In the genomic region with DNA sequence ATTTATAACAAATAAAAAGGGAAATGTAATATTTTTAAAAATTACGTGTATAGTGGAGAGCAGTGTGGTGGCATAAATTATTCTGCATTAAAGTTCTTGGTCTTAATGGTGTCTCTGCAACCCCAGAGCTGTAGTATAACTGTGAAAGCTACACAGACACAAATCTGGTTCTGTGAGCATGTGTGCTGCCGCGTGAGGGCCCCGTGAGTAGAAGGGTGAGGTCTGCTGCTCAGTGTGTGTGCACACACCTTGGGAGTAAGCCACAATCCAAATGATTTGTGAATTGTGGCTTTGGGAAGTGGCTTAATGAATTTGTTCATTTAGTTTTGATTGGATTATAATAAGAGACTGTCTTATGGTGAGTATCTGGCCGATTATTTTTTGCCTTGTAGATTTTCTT, we compare ENCODE assay signal across 21 cellular contexts. TPM values are rescaled to one million over a fixed set of nuclear protein-coding genes. Genes with fewer than 3 reads are reported as not detected.
DNase-seq lines count a peak whose midpoint lies in the region; ATAC-seq lines count a peak whose summit lies in the region.
"Had no signal": no experiment of that assay in that cellular context is flagged by ENCODE, and none has a peak within 500 bp of the region (broad histone marks: within the 10 kb centered on the region; RNA-seq: fewer than 3 reads in every experiment).

No MANE protein-coding gene starts in this region.

- intact Hi-C loops in sciatic nerve (cut with DNase I), result loop anchor here (10.0 kb wide), 1 partner anchor 50 kb away; no protein-coding TSS in a partner anchor

- DNase-seq in G401 (ENCODE audit: low spot score), result peak; percentile 94
- DNase-seq in NCI-H526 (lab: John Stamatoyannopoulos, UW), result peak; percentile 68 to 82
- DNase-seq in cerebellar nuclear complex (lab: John Stamatoyannopoulos, UW), result peak; percentile 11 to 67
- no peak for DNase-seq in sciatic nerve (ENCODE audit: low spot score)
- no peak for DNase-seq in NCI-H1105 (lab: John Stamatoyannopoulos, UW)
- no peak for DNase-seq in stimulated activated CD4-positive, alpha-beta T cell treated with anti-CD3 and anti-CD28 coated beads, Interleukin-2, amount 100 ng/mL, for 24 hours
- DNase-seq: activated B cell treated with CpG ODN at 0.5 μM for 24 hours; activated CD8-positive, alpha-beta T cell treated with anti-CD3 and anti-CD28 coated beads for 36 hours; amygdala; effector CD8-positive, alpha-beta T cell; H7; KBM-7; left colon; NCI-H187; NCI-H510A; OCI-M1; posterior cingulate gyrus; stimulated activated naive B cell treated with anti-CD40 and anti-IgM and Interleukin-4, amounts not matched to agents 10 μg/mL and 1 μg/mL and 100 μg/mL, for 72 hours had no signal

- ATAC-seq in sciatic nerve, result peak; percentile 86
- ATAC-seq in GM18519 (IDR thresholded peaks at IDR 0.05; ENCODE audit: low FRiP score, unreplicated experiment), result no peak
- ATAC-seq: activated CD8-positive, alpha-beta T cell treated with anti-CD3 and anti-CD28 coated beads for 36 hours; esophagus mucosa; left colon; natural killer cell treated with Interleukin-12 subunit alpha and Interleukin-12 subunit beta and Interleukin-15 and Interleukin-18, amount 100 ng/mL, for 72 hours; stimulated activated naive B cell treated with anti-CD40 and anti-IgM and Interleukin-4, amounts not matched to agents 10 μg/mL and 1 μg/mL and 100 μg/mL, for 72 hours had no signal

- in situ Hi-C loops in G401 (cut with HindIII; ENCODE audit: low sequenced_read_pairs), result no loop called here

RNA-seq across cellular contexts. Expression of a gene that starts 16.8 kb away (rescaled TPM):
- under 0.01 and 0.10 TPM in 2 replicates for total RNA-seq in G401 (2014; rRNA removed; shearing (Covaris generic))
- 44.0 TPM for total RNA-seq in sciatic nerve

Comparison
In these comparisons a context has a peak if more than half of its experiments do, and no peak if none do; other contexts are left out.
1. DNase-seq: peak in G401 (single experiment), NCI-H526 (2 of 2) and cerebellar nuclear complex (2 of 2); none in sciatic nerve (single experiment), NCI-H1105 (single experiment) and stimulated activated CD4-positive, alpha-beta T cell treated with anti-CD3 and anti-CD28 coated beads, Interleukin-2, amount 100 ng/mL, for 24 hours (0 of 2).
2. RNA of a gene that starts 16.8 kb away (total RNA-seq): 44.0 TPM in sciatic nerve (single experiment); under 0.01 to 0.10 TPM in G401; every median in the first group is over 10 times any median in the second.